Comparison of ENCODE assay signal across 11 cellular contexts in genomic region chr5:180787025-180787424, GRCh38. TPM values are rescaled to one million over a fixed set of nuclear protein-coding genes. Genes with fewer than 3 reads are reported as not detected.
DNase-seq lines count a peak whose midpoint lies in the region; ATAC-seq and TF ChIP-seq lines count a peak whose summit lies in the region.
"Had no signal": no experiment of that assay in that cellular context is flagged by ENCODE, and none has a peak within 500 bp of the region (broad histone marks: within the 10 kb centered on the region; RNA-seq: fewer than 3 reads in every experiment).

No MANE protein-coding gene starts in this region.

- no peak for TF ChIP-seq POLR2A in gastrocnemius medialis (IDR thresholded peaks at IDR 0.05)

- H3K4me3 ChIP-seq in iPS-18a (ENCODE audit: low read length) (no peak overlapping the region), gastrocnemius medialis (no peak overlapping the region)
- H3K4me3 ChIP-seq: cardiac muscle cell had no signal

- CTCF ChIA-PET in Calu3 (lab: Charles Lee): no interaction called here

- H3K9me3 Mint-ChIP-seq in Calu3 (ENCODE audit: low read depth, unreplicated experiment): no peaks in the 10 kb centered on the region

- H3K36me3 Mint-ChIP-seq in Calu3 (ENCODE audit: insufficient read depth, unreplicated experiment): peaks cover 6% of the 10 kb centered on the region

- no peaks in the 10 kb centered on the region for H3K27me3 Mint-ChIP-seq in Calu3 (ENCODE audit: unreplicated experiment)

- H3K27me3 ChIP-seq in iPS-18a (ENCODE audit: control insufficient read depth, insufficient read depth, low read length) (no peaks in the 10 kb centered on the region), gastrocnemius medialis (no peaks in the 10 kb centered on the region)
- H3K27me3 ChIP-seq: cardiac muscle cell had no signal

- peak overlapping the region; percentile 54 for H3K27ac ChIP-seq in iPS-18a (ENCODE audit: low read length)
- peak overlapping the region; percentile 39 to 73 (median 64) for H3K27ac ChIP-seq in gastrocnemius medialis
- H3K27ac ChIP-seq: cardiac muscle cell had no signal

- H3K4me3 Mint-ChIP-seq in Calu3 (ENCODE audit: low read depth, unreplicated experiment): no peak overlapping the region

- peaks cover 16% of the 10 kb centered on the region for H3K4me1 Mint-ChIP-seq in Calu3 (ENCODE audit: low read depth, unreplicated experiment)

- TF ChIP-seq CTCF in gastrocnemius medialis (IDR thresholded peaks at IDR 0.05 in 4 of 5, conservative IDR thresholded peaks at IDR 0.05 in 1 of 5) (no peak), Calu3 (IDR thresholded peaks at IDR 0.05; ENCODE audit: unreplicated experiment) (no peak)

- no peaks in the 10 kb centered on the region for H3K9me3 ChIP-seq in iPS-18a (ENCODE audit: control insufficient read depth, low read depth, low read length)
- H3K9me3 ChIP-seq in gastrocnemius medialis: no peaks in the 10 kb centered on the region

- in situ Hi-C loops in gastrocnemius medialis (cut with MboI; ENCODE audit: low sequenced_read_pairs in 4 of 4): loop anchor here in 1 of 4 donors (10.0 kb wide), 1 partner anchor 368 kb away; no protein-coding TSS in a partner anchor

- H3K4me1 ChIP-seq in iPS-18a (ENCODE audit: control insufficient read depth, low read depth, low read length) (peaks cover 36% of the 10 kb centered on the region), gastrocnemius medialis (peaks cover 21 to 31% of the 10 kb centered on the region in 2 donors)

- H3K27ac Mint-ChIP-seq in Calu3 (ENCODE audit: unreplicated experiment): no peak overlapping the region

- intact Hi-C loops in gastrocnemius medialis (cut with DNase I; ENCODE audit: low total_unique reads) (loop anchor here (10.0 kb wide), 1 partner anchor 368 kb away; no protein-coding TSS in a partner anchor), Calu3 (cut with micrococcal nuclease; ENCODE audit: unreplicated experiment) (loop anchor here (10.0 kb wide), 1 partner anchor 248 kb away; no protein-coding TSS in a partner anchor)

- no TSS peak for BruUV-seq in Calu3 (replicated peaks; lab: Mats Ljungman, UMichigan)

- DNase-seq in ELR (ENCODE audit: low read depth) (peak; percentile 27), UCSD-AML1 (lab: John Stamatoyannopoulos, UW; ENCODE audit: unreplicated experiment) (peak; percentile 72), gastrocnemius medialis (no peak), SKM-1 (lab: John Stamatoyannopoulos, UW; ENCODE audit: unreplicated experiment) (no peak), Calu3 (no peak)
- DNase-seq in stimulated activated CD4-positive, alpha-beta T cell treated with anti-CD3 and anti-CD28 coated beads, Interleukin-4, amount 100 ng/mL, for 4 hours: no peak
- DNase-seq in stimulated activated CD4-positive, alpha-beta T cell treated with anti-CD3 and anti-CD28 coated beads, Interleukin-1b, Interleukin-23, amount 100 ng/mL, for 48 hours: no peak
- DNase-seq: NCI-H1694; stimulated activated CD8-positive, alpha-beta memory T cell treated with anti-CD3 and anti-CD28 coated beads, Interleukin-4, amount 100 ng/mL, for 48 hours had no signal

- H3K9ac ChIP-seq in iPS-18a (ENCODE audit: low read length): peak overlapping the region; percentile 67

- ATAC-seq in gastrocnemius medialis: no peak

- no peaks in the 10 kb centered on the region for H3K36me3 ChIP-seq in iPS-18a (ENCODE audit: control insufficient read depth, low read depth, low read length)
- peaks cover 0 to 28% of the 10 kb centered on the region in 2 donors for H3K36me3 ChIP-seq in gastrocnemius medialis

RNA-seq across cellular contexts. Expression of gene MGAT1, which starts 15.6 kb away (rescaled TPM):
- total RNA-seq in gastrocnemius medialis (100 to 1,000 TPM; 100 to 138 (median 115) TPM), Calu3 (2022) (77.5 and 86.4 TPM in 2 replicates)

RNA-seq across cellular contexts. Expression of gene OR2Y1, which starts 47.2 kb away (rescaled TPM):
- not detected for total RNA-seq in gastrocnemius medialis
- not detected in 2 replicates for total RNA-seq in Calu3 (2022)
- total RNA-seq: cardiac muscle cell had no signal

Comparison
In these comparisons a context has a peak if more than half of its experiments do, and no peak if none do; other contexts are left out.
1. DNase-seq: peak in ELR (single experiment) and UCSD-AML1 (single experiment); none in gastrocnemius medialis (0 of 2), stimulated activated CD4-positive, alpha-beta T cell treated with anti-CD3 and anti-CD28 coated beads, Interleukin-4, amount 100 ng/mL, for 4 hours (0 of 2), SKM-1 (single experiment), Calu3 (single experiment) and stimulated activated CD4-positive, alpha-beta T cell treated with anti-CD3 and anti-CD28 coated beads, Interleukin-1b, Interleukin-23, amount 100 ng/mL, for 48 hours (single experiment).